15 cellular contexts compared by ENCODE assay signal in the genomic region with DNA sequence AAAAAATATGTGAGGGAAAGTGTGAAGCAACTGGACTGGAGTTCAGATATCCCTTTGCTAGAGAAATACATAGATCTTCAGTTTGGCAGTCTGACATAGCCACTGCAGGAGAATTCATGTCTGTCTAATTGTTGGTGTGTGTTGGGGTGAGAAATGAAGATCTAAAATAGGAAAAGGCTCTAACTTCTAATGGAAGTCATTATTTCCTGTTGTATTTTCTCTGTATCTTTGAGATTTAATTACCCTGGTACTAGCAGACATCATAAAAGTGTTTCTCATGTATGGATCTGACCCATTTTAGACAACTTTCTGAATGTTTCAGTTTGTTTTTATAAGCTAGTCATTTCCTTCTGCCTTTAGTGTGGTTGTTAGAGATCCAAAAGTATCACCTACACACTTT.
DNase-seq lines count a peak whose midpoint lies in the region; ATAC-seq, FAIRE-seq and TF ChIP-seq lines count a peak whose summit lies in the region.
"Had no signal": no experiment of that assay in that cellular context is flagged by ENCODE, and none has a peak within 500 bp of the region (broad histone marks: within the 10 kb centered on the region; RNA-seq: fewer than 3 reads in every experiment).

No MANE protein-coding gene starts in this region.

- no peak overlapping the region for H3K4me3 ChIP-seq in keratinocyte (ENCODE audit: control insufficient read depth in 2 of 3, extremely low read depth in 1 of 3, insufficient read depth in 2 of 3, low read depth in 1 of 3, low read length in 3 of 3)
- no peak overlapping the region for H3K4me3 ChIP-seq in right lobe of liver
- H3K4me3 ChIP-seq: K562 had no signal

- H2AFZ ChIP-seq in keratinocyte (ENCODE audit: control insufficient read depth, low read length): no peak overlapping the region

- dilution Hi-C loops in keratinocyte (cut with MboI; ENCODE audit: extremely low pct_ligation_motif_present, low sequenced_read_pairs): no loop called here

- no peak for TF ChIP-seq CTCF in keratinocyte (optimal IDR thresholded peaks at IDR 0.05 in 1 of 3, IDR thresholded peaks at IDR 0.05 in 1 of 3, conservative IDR thresholded peaks at IDR 0.05 in 1 of 3; ENCODE audit: extremely low read depth in 1 of 3, insufficient read depth in 2 of 3, low read length in 3 of 3)
- TF ChIP-seq CTCF in right lobe of liver (IDR thresholded peaks at IDR 0.05): no peak

- no peak for ATAC-seq in right lobe of liver
- ATAC-seq: CD8-positive, alpha-beta T cell; K562 had no signal

- H3K36me3 ChIP-seq in keratinocyte (ENCODE audit: control insufficient read depth in 2 of 2, extremely low read depth in 1 of 2, insufficient read depth in 2 of 2, low read length in 2 of 2) (peaks cover 0 to 13% of the 10 kb centered on the region in 2 experiments), right lobe of liver (no peaks in the 10 kb centered on the region)

- H3K27me3 ChIP-seq in keratinocyte (ENCODE audit: control insufficient read depth, extremely low read depth, insufficient read depth, low read length): no peaks in the 10 kb centered on the region
- no peaks in the 10 kb centered on the region for H3K27me3 ChIP-seq in right lobe of liver

- TF ChIP-seq POLR2A in GM12892 (IDR thresholded peaks at IDR 0.05; ENCODE audit: low read depth, low read length): no peak
- TF ChIP-seq POLR2A in right lobe of liver (IDR thresholded peaks at IDR 0.05): no peak

- no peaks in the 10 kb centered on the region for H3K4me1 ChIP-seq in keratinocyte (ENCODE audit: control insufficient read depth, extremely low read depth, insufficient read depth, low read length)
- H3K4me1 ChIP-seq in right lobe of liver: no peaks in the 10 kb centered on the region

- no peak overlapping the region for H3K9ac ChIP-seq in keratinocyte (ENCODE audit: control insufficient read depth, extremely low read depth, insufficient read depth, low read length)
- H3K9ac ChIP-seq: SK-N-SH had no signal

- H3K79me2 ChIP-seq in keratinocyte (ENCODE audit: control insufficient read depth, insufficient read depth, low read length): no peaks in the 10 kb centered on the region

- H3K27ac ChIP-seq in keratinocyte (ENCODE audit: control insufficient read depth, insufficient read depth, low read length): no peak overlapping the region
- no peak overlapping the region for H3K27ac ChIP-seq in right lobe of liver

- H3K4me2 ChIP-seq in keratinocyte (ENCODE audit: control insufficient read depth, extremely low read depth, insufficient read depth, low read depth, low read length): no peak overlapping the region
- H3K4me2 ChIP-seq: SK-N-SH had no signal

- H3K9me3 ChIP-seq in keratinocyte (ENCODE audit: control insufficient read depth, low read depth, low read length): no peaks in the 10 kb centered on the region
- H3K9me3 ChIP-seq in right lobe of liver: no peaks in the 10 kb centered on the region
- H3K9me3 ChIP-seq: SK-N-SH had no signal

- DNase-seq in GM12892 (ENCODE audit: insufficient read length): no peak
- DNase-seq in OCI-M1 (lab: John Stamatoyannopoulos, UW): peak; percentile 26
- DNase-seq in dermis blood vessel endothelial cell: peak; percentile 30
- DNase-seq in keratinocyte (ENCODE audit: low read depth, low spot score): no peak
- DNase-seq in occipital lobe (lab: John Stamatoyannopoulos, UW): no peak
- DNase-seq in NCI-H446 (lab: John Stamatoyannopoulos, UW): no peak
- no peak for DNase-seq in right lobe of liver
- DNase-seq: CD8-positive, alpha-beta T cell; DMS79 treated with DMSO at 0.1 percent for 48 hours; GF-D8; NCI-H1436 treated with DMSO at 0.1 percent for 48 hours; NCI-H2227 treated with DMSO at 0.1 percent for 48 hours; NCI-H526; SK-N-SH had no signal

- H3K9me1 ChIP-seq in keratinocyte (ENCODE audit: control insufficient read depth, extremely low read depth, insufficient read depth, low read length): no peaks in the 10 kb centered on the region

- H4K20me1 ChIP-seq in keratinocyte (ENCODE audit: control insufficient read depth, extremely low read depth, insufficient read depth, low read length): no peaks in the 10 kb centered on the region

- FAIRE-seq in GM12892 (lab: Jason Lieb, UNC) (peak; percentile 33), keratinocyte (lab: Jason Lieb, UNC) (peak; percentile 13)
- FAIRE-seq: K562 had no signal

- intact Hi-C loops in right lobe of liver (cut with DNase I): no loop called here

Comparison
In these comparisons a context has a peak if more than half of its experiments do, and no peak if none do; other contexts are left out.
1. DNase-seq: peak in OCI-M1 (single experiment) and dermis blood vessel endothelial cell (single experiment); none in GM12892 (single experiment), keratinocyte (single experiment), occipital lobe (single experiment), NCI-H446 (0 of 2) and right lobe of liver (0 of 3).